In the genomic region with DNA sequence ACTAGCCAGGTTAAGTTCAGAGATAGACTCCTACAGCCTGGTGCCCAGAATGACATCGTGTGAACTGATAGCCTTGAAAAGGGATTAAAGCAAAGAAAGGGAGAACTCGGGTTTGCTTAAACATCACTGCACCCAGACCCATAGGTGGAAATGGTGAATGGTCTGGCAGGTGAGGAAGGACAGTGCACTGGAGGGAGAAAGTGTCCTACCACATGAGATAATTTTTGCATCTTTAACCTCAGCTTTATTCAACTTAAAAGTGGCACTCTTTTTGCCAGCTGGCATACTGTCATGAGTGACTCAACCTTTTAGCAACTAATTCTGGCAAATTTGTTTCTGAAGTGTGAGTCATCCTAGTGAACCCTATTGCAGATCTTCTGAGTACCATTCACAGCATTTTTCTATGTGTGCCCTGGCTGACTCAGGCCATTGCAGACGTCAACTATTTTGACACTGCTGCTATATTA, we compare ENCODE assay signal across 9 cellular contexts. TPM values are rescaled to one million over a fixed set of nuclear protein-coding genes. Genes with fewer than 3 reads are reported as not detected.
DNase-seq lines count a peak whose midpoint lies in the region; ATAC-seq and TF ChIP-seq lines count a peak whose summit lies in the region.
"Had no signal": no experiment of that assay in that cellular context is flagged by ENCODE, and none has a peak within 500 bp of the region (broad histone marks: within the 10 kb centered on the region; RNA-seq: fewer than 3 reads in every experiment).

No MANE protein-coding gene starts in this region.

- no peak overlapping the region for H2AFZ ChIP-seq in hepatocyte

- no peak overlapping the region for H3K4me3 Mint-ChIP-seq in mesothelial cell of epicardium

- H3K27me3 ChIP-seq in hepatocyte, result no peaks in the 10 kb centered on the region

- H3K79me2 ChIP-seq in hepatocyte, result no peaks in the 10 kb centered on the region

- H3K27ac Mint-ChIP-seq in mesothelial cell of epicardium, result no peak overlapping the region

- ATAC-seq in GM21619 (IDR thresholded peaks at IDR 0.05; ENCODE audit: unreplicated experiment) (peak; percentile 50), HG02870 (IDR thresholded peaks at IDR 0.05; ENCODE audit: unreplicated experiment) (no peak), GM21360 (IDR thresholded peaks at IDR 0.05; ENCODE audit: unreplicated experiment) (no peak), HG03097 (IDR thresholded peaks at IDR 0.05; ENCODE audit: low FRiP score, unreplicated experiment) (no peak)

- peaks cover 4% of the 10 kb centered on the region for H3K9me3 Mint-ChIP-seq in mesothelial cell of epicardium

- TF ChIP-seq CTCF in hepatocyte (IDR thresholded peaks at IDR 0.05; ENCODE audit: poor library complexity), result no peak
- no peak for TF ChIP-seq CTCF in mesothelial cell of epicardium (IDR thresholded peaks at IDR 0.05; ENCODE audit: unreplicated experiment)

- H3K9me2 ChIP-seq in hepatocyte (replicated peaks; ENCODE audit: insufficient read depth), result no peaks in the 10 kb centered on the region

- H3K4me3 ChIP-seq in hepatocyte, result no peak overlapping the region

- 84% methylated on average over 3 of the region's 3 CpGs for WGBS in hepatocyte (ENCODE audit: low lambda C conversion rate, missing lambda C conversion rate)

- H3K27me3 Mint-ChIP-seq in mesothelial cell of epicardium (ENCODE audit: low read depth), result peaks cover 2% of the 10 kb centered on the region

- no peaks in the 10 kb centered on the region for H3K36me3 Mint-ChIP-seq in mesothelial cell of epicardium

- no peaks in the 10 kb centered on the region for H3K36me3 ChIP-seq in hepatocyte (replicated peaks; ENCODE audit: insufficient read depth, low read depth)

- no peaks in the 10 kb centered on the region for H3K9me3 ChIP-seq in hepatocyte (ENCODE audit: low read depth)

- no peak overlapping the region for H3K4me2 ChIP-seq in hepatocyte
- H3K4me2 ChIP-seq: KMS-11 had no signal

- no peaks in the 10 kb centered on the region for H4K20me1 ChIP-seq in hepatocyte (ENCODE audit: insufficient read depth, poor library complexity, severe bottlenecking)

- H3K27ac ChIP-seq in hepatocyte, result no peak overlapping the region
- H3K27ac ChIP-seq: KMS-11 had no signal

- H3K4me1 Mint-ChIP-seq in mesothelial cell of epicardium, result no peaks in the 10 kb centered on the region

- DNase-seq in AG08396 (ENCODE audit: low spot score) (peak; percentile 71), SW 1271 (lab: John Stamatoyannopoulos, UW) (peak; percentile 45 to 52), hepatocyte (ENCODE audit: low spot score) (peak; percentile 24), mesothelial cell of epicardium (ENCODE audit: low spot score in 2 of 2, unreplicated experiment in 2 of 2) (no peak)

- H3K4me1 ChIP-seq in hepatocyte (ENCODE audit: insufficient read depth), result no peaks in the 10 kb centered on the region

RNA-seq across cellular contexts. Expression of gene DAPP1, which starts 53.0 kb away (rescaled TPM):
- total RNA-seq in hepatocyte (1.1 and 2.0 TPM in 2 replicates), mesothelial cell of epicardium (2.5 to 2.9 TPM (median 2.7 TPM) in 3 replicates)
- 1.7 and 1.8 TPM in 2 replicates for polyA plus RNA-seq in hepatocyte

Comparison
In these comparisons a context has a peak if more than half of its experiments do, and no peak if none do; other contexts are left out.
1. DNase-seq: peak in AG08396 (single experiment), SW 1271 (2 of 2) and hepatocyte (single experiment); none in mesothelial cell of epicardium (0 of 2).